1 cellular context compared by ENCODE assay signal in genomic region chr5:113150821-113151220, GRCh38.
TF ChIP-seq lines count a peak whose summit lies in the region.

No MANE protein-coding gene starts in this region.

TF ChIP-seq in HepG2, 621 proteins besides CTCF, POLR2A, EP300 and RAD21 (continued from another document):
- TF ChIP-seq MAFK (conservative IDR thresholded peaks at IDR 0.05 in 1 of 2, IDR thresholded peaks at IDR 0.05 in 1 of 2; ENCODE audit: low read length in 2 of 2) = peak in 1 of 2 experiments; percentile 14; a peak in 1 of 4 replicates
- TF ChIP-seq BCLAF1 (IDR thresholded peaks at IDR 0.05) = no peak
- no peak for TF ChIP-seq NR2F6 (IDR thresholded peaks at IDR 0.05)
- no peak for TF ChIP-seq NR2F6 (CRISPR knock-in tag; IDR thresholded peaks at IDR 0.05)
- no peak for TF ChIP-seq PCBP1 (IDR thresholded peaks at IDR 0.05; ENCODE audit: borderline replicate concordance, low read depth, low read length)
- peak; percentile 32; the same call in 1 of the 2 replicates for TF ChIP-seq MAFF (IDR thresholded peaks at IDR 0.05; ENCODE audit: low read depth, low read length)
- TF ChIP-seq ATRX (CRISPR knock-in tag; IDR thresholded peaks at IDR 0.05; ENCODE audit: borderline replicate concordance) = no peak
